In genomic region chr12:68279227-68280054, GRCh38 we compare ENCODE assay signal across 22 cellular contexts. TPM values are rescaled to one million over a fixed set of nuclear protein-coding genes. Genes with fewer than 3 reads are reported as not detected.
A peak's percentile ranks its signal among the peaks of the same experiment; 100 is the strongest.
DNase-seq lines count a peak whose midpoint lies in the region; ATAC-seq and TF ChIP-seq lines count a peak whose summit lies in the region.
"Had no signal": no experiment of that assay in that cellular context is flagged by ENCODE, and none has a peak within 500 bp of the region (broad histone marks: within the 10 kb centered on the region; RNA-seq: fewer than 3 reads in every experiment).

No MANE protein-coding gene starts in this region.

- in situ Hi-C loops in Panc1 (cut with HindIII; ENCODE audit: low pct_unique_long_range_greater_than_20kb, low sequenced_read_pairs): no loop called here

- H3K9me3 ChIP-seq in Panc1 (ENCODE audit: control insufficient read depth, insufficient read depth, low read depth, low read length) (no peaks in the 10 kb centered on the region), mesenchymal stem cell (ENCODE audit: control insufficient read depth, low read length) (no peaks in the 10 kb centered on the region), vagina (no peaks in the 10 kb centered on the region)
- no peaks in the 10 kb centered on the region for H3K9me3 ChIP-seq in effector memory CD4-positive, alpha-beta T cell (ENCODE audit: control insufficient read depth, low read length)

- H2BK5ac ChIP-seq in mesenchymal stem cell (ENCODE audit: low read depth, low read length, poor library complexity, severe bottlenecking): no peak overlapping the region

- H3K14ac ChIP-seq in mesenchymal stem cell (ENCODE audit: low read length in 2 of 2): no peak overlapping the region

- POLR2A ChIA-PET in Panc1 (lab: Charles Lee): no interaction called here

- peak; percentile 67 for ATAC-seq in Panc1
- ATAC-seq: stimulated activated naive B cell treated with anti-CD40 and anti-IgM and Interleukin-4, amounts not matched to agents 10 μg/mL and 1 μg/mL and 100 μg/mL, for 72 hours had no signal

- no peak overlapping the region for H3K4me3 ChIP-seq in Panc1 (ENCODE audit: low read depth in 2 of 2, low read length in 2 of 2)
- no peak overlapping the region for H3K4me3 ChIP-seq in choroid plexus epithelial cell (ENCODE audit: low read depth, low read length)
- H3K4me3 ChIP-seq in mesenchymal stem cell (ENCODE audit: insufficient read depth in 1 of 2, low read depth in 1 of 2, low read length in 2 of 2): no peak overlapping the region
- H3K4me3 ChIP-seq in effector memory CD4-positive, alpha-beta T cell (ENCODE audit: insufficient read depth, low read depth, low read length, poor library complexity, severe bottlenecking): no peak overlapping the region
- no peak overlapping the region for H3K4me3 ChIP-seq in vagina
- H3K4me3 ChIP-seq: skin epidermis had no signal

- no peak overlapping the region for H2BK120ac ChIP-seq in mesenchymal stem cell (ENCODE audit: low read depth, low read length)

- no peak overlapping the region for H3K23ac ChIP-seq in mesenchymal stem cell (ENCODE audit: low read length in 2 of 2)

- no peak for TF ChIP-seq POLR2A in vagina (IDR thresholded peaks at IDR 0.05)

- intact Hi-C loops in Panc1 (cut with micrococcal nuclease; ENCODE audit: unreplicated experiment): no loop called here
- intact Hi-C loops in vagina (cut with DNase I): no loop called here

- H3K27ac ChIP-seq in Panc1 (ENCODE audit: low read length) (no peak overlapping the region), mesenchymal stem cell (ENCODE audit: low read length, poor library complexity, severe bottlenecking) (no peak overlapping the region), vagina (no peak overlapping the region)
- H3K27ac ChIP-seq in effector memory CD4-positive, alpha-beta T cell (ENCODE audit: insufficient read depth, low read length, poor library complexity, severe bottlenecking): no peak overlapping the region
- H3K27ac ChIP-seq: epithelial cell of prostate, parathyroid adenoma, skin epidermis had no signal

- no peak overlapping the region for H2AFZ ChIP-seq in mesenchymal stem cell (ENCODE audit: low read depth, low read length)
- H2AFZ ChIP-seq: parathyroid adenoma had no signal

- no peak overlapping the region for H4K91ac ChIP-seq in mesenchymal stem cell (ENCODE audit: low read length)

- H2BK15ac ChIP-seq in mesenchymal stem cell (ENCODE audit: low read depth, poor library complexity, severe bottlenecking): no peak overlapping the region

- 67% methylated on average over 5 of the region's 5 CpGs for WGBS in mesenchymal stem cell

- no peaks in the 10 kb centered on the region for H3K27me3 ChIP-seq in Panc1 (ENCODE audit: control insufficient read depth, insufficient read depth, low read length)
- no peaks in the 10 kb centered on the region for H3K27me3 ChIP-seq in mesenchymal stem cell (ENCODE audit: control insufficient read depth in 1 of 2, insufficient read depth in 1 of 2, low read length in 2 of 2)
- H3K27me3 ChIP-seq in effector memory CD4-positive, alpha-beta T cell (replicated peaks; ENCODE audit: control insufficient read depth, insufficient read depth, low read length, poor library complexity, severe bottlenecking): no peaks in the 10 kb centered on the region
- no peaks in the 10 kb centered on the region for H3K27me3 ChIP-seq in vagina

- H3K79me1 ChIP-seq in mesenchymal stem cell (replicated peaks; ENCODE audit: low read length, poor library complexity, severe bottlenecking): no peaks in the 10 kb centered on the region

- H2BK12ac ChIP-seq in mesenchymal stem cell (ENCODE audit: low read length in 2 of 2): no peak overlapping the region

- TF ChIP-seq CTCF in Panc1 (IDR thresholded peaks at IDR 0.05) (no peak), choroid plexus epithelial cell (conservative IDR thresholded peaks at IDR 0.05; ENCODE audit: low read depth, low read length) (no peak), vagina (IDR thresholded peaks at IDR 0.05) (no peak)

- no peak overlapping the region for H3K4ac ChIP-seq in mesenchymal stem cell (ENCODE audit: low read depth in 1 of 2, low read length in 2 of 2)

- H3K9ac ChIP-seq in mesenchymal stem cell (ENCODE audit: low read length): no peak overlapping the region
- H3K9ac ChIP-seq: parathyroid adenoma had no signal

- H3K36me3 ChIP-seq in Panc1 (ENCODE audit: control insufficient read depth, insufficient read depth, low read length) (no peaks in the 10 kb centered on the region), mesenchymal stem cell (ENCODE audit: control insufficient read depth in 1 of 2, insufficient read depth in 2 of 2, low read depth in 1 of 2, low read length in 2 of 2) (no peaks in the 10 kb centered on the region), vagina (no peaks in the 10 kb centered on the region)
- H3K36me3 ChIP-seq in effector memory CD4-positive, alpha-beta T cell (ENCODE audit: control insufficient read depth, insufficient read depth, low read length): no peaks in the 10 kb centered on the region

- no peak overlapping the region for H2AK5ac ChIP-seq in mesenchymal stem cell (ENCODE audit: low read length, severe bottlenecking)

- CTCF ChIA-PET in Panc1 (lab: Charles Lee): no interaction called here

- no peak overlapping the region for H4K8ac ChIP-seq in mesenchymal stem cell (ENCODE audit: low read length)

- H3K4me1 ChIP-seq in Panc1 (ENCODE audit: control insufficient read depth, insufficient read depth, low read length) (peaks cover 6% of the 10 kb centered on the region; the same call in 1 of the 2 replicates), mesenchymal stem cell (ENCODE audit: control insufficient read depth, insufficient read depth, low read depth, low read length) (peaks cover 2% of the 10 kb centered on the region), vagina (no peaks in the 10 kb centered on the region)
- H3K4me1 ChIP-seq in effector memory CD4-positive, alpha-beta T cell (ENCODE audit: control insufficient read depth, insufficient read depth, low read length, poor library complexity, severe bottlenecking): no peaks in the 10 kb centered on the region

- H3K4me2 ChIP-seq in mesenchymal stem cell (ENCODE audit: low read length, poor library complexity, severe bottlenecking): no peak overlapping the region

- no TSS peak for BruUV-seq in Panc1 (replicated peaks; lab: Mats Ljungman, UMichigan)

- DNase-seq in NCI-H748 (lab: John Stamatoyannopoulos, UW; ENCODE audit: unreplicated experiment) (peak; percentile 3), NCI-H748 treated with DMSO at 0.1 percent for 48 hours (lab: John Stamatoyannopoulos, UW) (no peak), Panc1 (ENCODE audit: low read depth, low spot score) (no peak), choroid plexus epithelial cell (ENCODE audit: low read depth) (peak; percentile 52), mesenchymal stem cell (peak; percentile 70), vagina (ENCODE audit: extremely low spot score in 2 of 2) (no peak), COR-L47 (lab: John Stamatoyannopoulos, UW) (no peak)
- no peak for DNase-seq in effector memory CD4-positive, alpha-beta T cell
- DNase-seq: activated CD4-positive, alpha-beta T cell treated with anti-CD3 and anti-CD28 coated beads for 48 hours; activated T-cell treated with anti-CD3 and anti-CD28 coated beads, Interleukin-2, amount 50 U/mL, for 4 hours; CD4-positive, alpha-beta T cell; H9; head of caudate nucleus; NCI-H2171; SHP77 treated with DMSO at 0.1 percent for 48 hours; stimulated activated naive B cell treated with anti-CD40 and anti-IgM and Interleukin-4, amounts not matched to agents 10 μg/mL and 1 μg/mL and 100 μg/mL, for 72 hours had no signal

- H3K18ac ChIP-seq in mesenchymal stem cell (ENCODE audit: low read depth in 1 of 2, low read length in 2 of 2): no peak overlapping the region

RNA-seq across cellular contexts. Expression of gene IL22, which starts 26.0 kb away (rescaled TPM):
- total RNA-seq in Panc1 (2021; ENCODE audit: unreplicated experiment) (not detected), vagina (not detected)
- polyA plus RNA-seq in Panc1 (2012; ENCODE audit: insufficient read length): not detected
- polyA plus RNA-seq in mesenchymal stem cell (2013, experiment 1 of 2): not detected
- polyA plus RNA-seq in mesenchymal stem cell (2013, experiment 2 of 2): not detected
- total RNA-seq: CD4-positive, alpha-beta T cell; H9; HT1080; urinary bladder had no signal
- polyA plus RNA-seq: urinary bladder had no signal

RNA-seq across cellular contexts. Expression of gene MDM1, which starts 52.7 kb away (rescaled TPM):
- total RNA-seq in Panc1 (2021; ENCODE audit: unreplicated experiment): 17.8 TPM
- 7.2 TPM for polyA plus RNA-seq in Panc1 (2012; ENCODE audit: insufficient read length)
- polyA plus RNA-seq in mesenchymal stem cell (2013, experiment 1 of 2): 4.2 TPM
- 4.4 TPM for polyA plus RNA-seq in mesenchymal stem cell (2013, experiment 2 of 2)
- 30.0 TPM for total RNA-seq in vagina

RNA-seq across cellular contexts. Expression of gene IL26, which starts 53.8 kb away (rescaled TPM):
- total RNA-seq in Panc1 (2021; ENCODE audit: unreplicated experiment) (not detected), vagina (not detected)
- not detected for polyA plus RNA-seq in Panc1 (2012; ENCODE audit: insufficient read length)
- polyA plus RNA-seq in mesenchymal stem cell (2013, experiment 1 of 2): not detected
- not detected for polyA plus RNA-seq in mesenchymal stem cell (2013, experiment 2 of 2)
- total RNA-seq: H9, HT1080, urinary bladder had no signal
- polyA plus RNA-seq: adipose tissue had no signal

Comparison
In these comparisons a context has a peak if more than half of its experiments do, and no peak if none do; other contexts are left out.
1. DNase-seq: peak in NCI-H748 (single experiment), choroid plexus epithelial cell (single experiment) and mesenchymal stem cell (single experiment); none in NCI-H748 treated with DMSO at 0.1 percent for 48 hours (single experiment), Panc1 (single experiment), effector memory CD4-positive, alpha-beta T cell (0 of 3), vagina (0 of 2) and COR-L47 (single experiment).